In genomic region chr10:71359364-71360046, GRCh38 we compare ENCODE assay signal across 11 cellular contexts. TPM values are rescaled to one million over a fixed set of nuclear protein-coding genes. Genes with fewer than 3 reads are reported as not detected.
DNase-seq lines count a peak whose midpoint lies in the region; ATAC-seq and TF ChIP-seq lines count a peak whose summit lies in the region.
"Had no signal": no experiment of that assay in that cellular context is flagged by ENCODE, and none has a peak within 500 bp of the region (broad histone marks: within the 10 kb centered on the region; RNA-seq: fewer than 3 reads in every experiment).

No MANE protein-coding gene starts in this region.

- peaks cover 4 to 7% of the 10 kb centered on the region in 2 donors for H3K36me3 Mint-ChIP-seq in naive B cell
- no peaks in the 10 kb centered on the region for H3K36me3 Mint-ChIP-seq in activated CD8-positive, alpha-beta memory T cell treated with anti-CD3 and anti-CD28 coated beads, Interleukin-2, amount 10 ng/mL, durations not matched to agents 7 days and 5 days
- H3K36me3 Mint-ChIP-seq: activated naive CD8-positive, alpha-beta T cell treated with anti-CD3 and anti-CD28 coated beads, Interleukin-2, amount 10 ng/mL, durations not matched to agents 7 days and 5 days had no signal

- H3K9ac ChIP-seq in adipocyte (ENCODE audit: low read length) = peak overlapping the region; percentile 25

- no peaks in the 10 kb centered on the region for H3K27me3 ChIP-seq in adipocyte (replicated peaks; ENCODE audit: control insufficient read depth, insufficient read depth, low read length)
- H3K27me3 ChIP-seq: BLaER1 treated with 17β-estradiol and CSF1 and Interleukin-3, amounts not matched to agents 10 nM and 100 nM had no signal

- no peak for TF ChIP-seq CTCF in GM13977 (IDR thresholded peaks at IDR 0.05; ENCODE audit: extremely low read depth, insufficient read depth, missing control alignments)

- H3K27me3 Mint-ChIP-seq in naive B cell = no peaks in the 10 kb centered on the region
- no peaks in the 10 kb centered on the region for H3K27me3 Mint-ChIP-seq in activated CD8-positive, alpha-beta memory T cell treated with anti-CD3 and anti-CD28 coated beads, Interleukin-2, amount 10 ng/mL, durations not matched to agents 7 days and 5 days
- H3K27me3 Mint-ChIP-seq: activated naive CD8-positive, alpha-beta T cell treated with anti-CD3 and anti-CD28 coated beads, Interleukin-2, amount 10 ng/mL, durations not matched to agents 7 days and 5 days had no signal

- no peaks in the 10 kb centered on the region for H3K36me3 ChIP-seq in adipocyte (ENCODE audit: control insufficient read depth, insufficient read depth, low read length, severe bottlenecking)

- no peaks in the 10 kb centered on the region for H3K9me3 ChIP-seq in adipocyte (ENCODE audit: control insufficient read depth, low read length)
- H3K9me3 ChIP-seq: BLaER1 treated with 17β-estradiol and CSF1 and Interleukin-3, amounts not matched to agents 10 nM and 100 nM had no signal

- CTCF ChIA-PET in activated CD8-positive, alpha-beta memory T cell treated with anti-CD3 and anti-CD28 coated beads, Interleukin-2, amount 10 ng/mL, durations not matched to agents 7 days and 5 days (lab: Charles Lee) = interaction anchor here (0.8 to 1.4 kb wide), 2 partner anchors 25 to 41 kb away, joined by 3 to 5 read pairs; no protein-coding TSS in a partner anchor

- peaks cover 6% of the 10 kb centered on the region for H3K4me1 ChIP-seq in adipocyte (ENCODE audit: control insufficient read depth, insufficient read depth, low read length)

- H3K4me3 ChIP-seq in adipocyte (ENCODE audit: low read length) = no peak overlapping the region

- peaks cover 0 to 27% (median 10%) of the 10 kb centered on the region in 3 donors for H3K4me1 Mint-ChIP-seq in naive B cell
- peaks cover 4% of the 10 kb centered on the region for H3K4me1 Mint-ChIP-seq in activated CD8-positive, alpha-beta memory T cell treated with anti-CD3 and anti-CD28 coated beads, Interleukin-2, amount 10 ng/mL, durations not matched to agents 7 days and 5 days
- H3K4me1 Mint-ChIP-seq: activated naive CD8-positive, alpha-beta T cell treated with anti-CD3 and anti-CD28 coated beads, Interleukin-2, amount 10 ng/mL, durations not matched to agents 7 days and 5 days had no signal

- H3K9me3 Mint-ChIP-seq in naive B cell = peaks cover 0 to 2% (median 0%) of the 10 kb centered on the region in 7 donors
- H3K9me3 Mint-ChIP-seq in activated CD8-positive, alpha-beta memory T cell treated with anti-CD3 and anti-CD28 coated beads, Interleukin-2, amount 10 ng/mL, durations not matched to agents 7 days and 5 days (ENCODE audit: low read depth) = no peaks in the 10 kb centered on the region
- H3K9me3 Mint-ChIP-seq: activated naive CD8-positive, alpha-beta T cell treated with anti-CD3 and anti-CD28 coated beads, Interleukin-2, amount 10 ng/mL, durations not matched to agents 7 days and 5 days had no signal

- peak overlapping the region; percentile 14 to 91 (median 76) for H3K27ac Mint-ChIP-seq in naive B cell
- no peak overlapping the region for H3K27ac Mint-ChIP-seq in activated CD8-positive, alpha-beta memory T cell treated with anti-CD3 and anti-CD28 coated beads, Interleukin-2, amount 10 ng/mL, durations not matched to agents 7 days and 5 days
- H3K27ac Mint-ChIP-seq: activated naive CD8-positive, alpha-beta T cell treated with anti-CD3 and anti-CD28 coated beads, Interleukin-2, amount 10 ng/mL, durations not matched to agents 7 days and 5 days had no signal

- in situ Hi-C loops in GM13977 (cut with MboI; ENCODE audit: low pct_unique_long_range_greater_than_20kb, low sequenced_read_pairs, unreplicated experiment) = no loop called here

- ATAC-seq in HG02870 (IDR thresholded peaks at IDR 0.05; ENCODE audit: unreplicated experiment) (peak; percentile 63), naive B cell (ENCODE audit: low read depth in 2 of 2) (peak; percentile 83 to 86)
- no peak for ATAC-seq in activated CD8-positive, alpha-beta memory T cell treated with anti-CD3 and anti-CD28 coated beads, Interleukin-2, amount 10 ng/mL, durations not matched to agents 7 days and 5 days

- peak overlapping the region in 5 of 8 donors; percentile 42 to 76 (median 69) for H3K4me3 Mint-ChIP-seq in naive B cell
- no peak overlapping the region for H3K4me3 Mint-ChIP-seq in activated CD8-positive, alpha-beta memory T cell treated with anti-CD3 and anti-CD28 coated beads, Interleukin-2, amount 10 ng/mL, durations not matched to agents 7 days and 5 days
- H3K4me3 Mint-ChIP-seq: activated naive CD8-positive, alpha-beta T cell treated with anti-CD3 and anti-CD28 coated beads, Interleukin-2, amount 10 ng/mL, durations not matched to agents 7 days and 5 days had no signal

- DNase-seq in GM13977 (ENCODE audit: low spot score) (peak; percentile 69), adipocyte (ENCODE audit: low read depth) (no peak), naive B cell (peak; percentile 33), kidney tubule cell (ENCODE audit: low spot score) (no peak), NCI-H69 (lab: John Stamatoyannopoulos, UW) (no peak)
- no peak for DNase-seq in NK-92 treated with Interleukin-12 subunit alpha and Interleukin-12 subunit beta, amount 100 ng/mL, for 24 hours (lab: John Stamatoyannopoulos, UW)
- DNase-seq in activated CD8-positive, alpha-beta memory T cell treated with anti-CD3 and anti-CD28 coated beads, Interleukin-2, amount 10 ng/mL, durations not matched to agents 7 days and 5 days = no peak
- DNase-seq: activated naive CD8-positive, alpha-beta T cell treated with anti-CD3 and anti-CD28 coated beads, Interleukin-2, amount 10 ng/mL, durations not matched to agents 7 days and 5 days had no signal

RNA-seq across cellular contexts. Expression of gene CDH23, which starts 37.2 kb away (rescaled TPM):
- polyA plus RNA-seq in naive B cell (ENCODE audit: low read depth in 6 of 6) = under 1 TPM in 4 of 6 donors, not detected in 2; 0.05 to 0.62 (median 0.21) TPM
- total RNA-seq in activated CD8-positive, alpha-beta memory T cell treated with anti-CD3 and anti-CD28 coated beads, Interleukin-2, amount 10 ng/mL, durations not matched to agents 7 days and 5 days = under 1 TPM; 0.16 to 0.61 TPM
- total RNA-seq: renal cortical epithelial cell had no signal

RNA-seq across cellular contexts. Expression of gene SLC29A3, which starts 40.4 kb away (rescaled TPM):
- polyA plus RNA-seq in naive B cell (ENCODE audit: low read depth in 6 of 6) = 10 to 100 TPM in 1 of 6 donors, 1 to 10 TPM in 5; 4.3 to 14.5 (median 5.4) TPM
- total RNA-seq in activated CD8-positive, alpha-beta memory T cell treated with anti-CD3 and anti-CD28 coated beads, Interleukin-2, amount 10 ng/mL, durations not matched to agents 7 days and 5 days = 1 to 10 TPM; 3.4 to 5.1 TPM

Comparison
In these comparisons a context has a peak if more than half of its experiments do, and no peak if none do; other contexts are left out.
1. DNase-seq: peak in GM13977 (single experiment) and naive B cell (single experiment); none in adipocyte (single experiment), kidney tubule cell (single experiment), NK-92 treated with Interleukin-12 subunit alpha and Interleukin-12 subunit beta, amount 100 ng/mL, for 24 hours (single experiment), activated CD8-positive, alpha-beta memory T cell treated with anti-CD3 and anti-CD28 coated beads, Interleukin-2, amount 10 ng/mL, durations not matched to agents 7 days and 5 days (single experiment) and NCI-H69 (single experiment).